In the genomic region with DNA sequence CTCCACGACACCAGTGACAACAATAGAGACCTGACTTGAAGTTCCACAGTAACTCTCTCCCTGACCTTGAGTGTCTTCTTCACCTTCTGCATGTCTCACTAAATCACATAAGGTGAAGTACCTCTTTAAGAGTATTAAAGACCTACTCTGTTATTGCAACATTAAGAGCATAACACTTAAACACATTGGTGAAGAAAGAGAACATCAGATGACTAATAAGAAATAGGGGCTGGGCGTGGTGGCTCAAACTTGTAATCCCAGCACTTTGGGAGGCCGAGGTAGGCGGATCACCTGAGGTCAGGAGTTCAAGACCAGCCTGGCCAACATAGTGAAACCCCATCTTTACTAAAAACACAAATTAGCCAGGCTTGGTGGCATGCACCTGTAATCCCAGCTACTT, we compare ENCODE assay signal across 1 cellular context. TPM values are rescaled to one million over a fixed set of nuclear protein-coding genes. Genes with fewer than 3 reads are reported as not detected.
"Had no signal": no experiment of that assay in that cellular context is flagged by ENCODE, and none has a peak within 500 bp of the region (broad histone marks: within the 10 kb centered on the region; RNA-seq: fewer than 3 reads in every experiment).

No MANE protein-coding gene starts in this region.

RNA-seq across cellular contexts. Expression of gene MAPK10, which starts 33.9 kb away (rescaled TPM):
- polyA plus RNA-seq: naive thymus-derived CD4-positive, alpha-beta T cell had no signal
